Comparison of ENCODE assay signal across 8 cellular contexts in the genomic region with DNA sequence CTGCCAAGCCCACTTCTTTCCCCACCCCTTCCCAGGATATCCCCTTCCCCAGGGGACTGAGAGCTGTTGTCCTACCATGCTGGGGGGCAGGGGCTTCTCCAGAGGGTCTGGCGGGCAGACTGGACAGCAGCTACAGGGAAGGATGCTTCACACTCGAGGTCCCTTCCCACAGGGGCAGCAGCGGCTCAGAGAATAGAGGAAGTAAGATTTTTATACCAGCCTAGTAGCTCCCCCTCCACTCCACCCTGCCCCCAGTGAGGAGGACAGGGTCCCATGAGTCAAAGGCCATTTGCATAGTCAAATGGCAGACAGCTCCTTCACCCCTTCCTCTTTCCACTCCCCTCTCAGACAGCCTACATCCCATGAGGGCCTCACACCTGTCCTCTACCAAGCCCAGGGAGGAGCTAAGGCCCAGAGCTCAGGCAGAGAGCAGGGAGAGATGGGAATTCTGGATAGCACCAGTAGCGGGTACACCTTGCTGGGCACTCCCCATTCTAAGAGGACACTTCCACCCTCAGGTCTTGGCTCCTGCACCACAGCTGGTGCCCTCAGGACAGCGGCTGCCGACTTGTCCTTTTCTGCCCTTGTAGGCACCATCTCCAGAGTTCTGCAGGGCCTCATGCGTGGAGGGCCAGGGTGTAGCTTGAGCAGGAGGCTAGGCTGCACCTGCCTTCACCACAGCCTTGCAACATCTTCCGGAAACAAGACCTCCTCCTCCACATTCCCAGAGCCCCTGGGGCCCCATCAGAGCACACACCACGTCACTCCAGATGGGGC. TPM values are rescaled to one million over a fixed set of nuclear protein-coding genes. Genes with fewer than 3 reads are reported as not detected.
DNase-seq lines count a peak whose midpoint lies in the region; ATAC-seq and TF ChIP-seq lines count a peak whose summit lies in the region.

A gene with protein sequence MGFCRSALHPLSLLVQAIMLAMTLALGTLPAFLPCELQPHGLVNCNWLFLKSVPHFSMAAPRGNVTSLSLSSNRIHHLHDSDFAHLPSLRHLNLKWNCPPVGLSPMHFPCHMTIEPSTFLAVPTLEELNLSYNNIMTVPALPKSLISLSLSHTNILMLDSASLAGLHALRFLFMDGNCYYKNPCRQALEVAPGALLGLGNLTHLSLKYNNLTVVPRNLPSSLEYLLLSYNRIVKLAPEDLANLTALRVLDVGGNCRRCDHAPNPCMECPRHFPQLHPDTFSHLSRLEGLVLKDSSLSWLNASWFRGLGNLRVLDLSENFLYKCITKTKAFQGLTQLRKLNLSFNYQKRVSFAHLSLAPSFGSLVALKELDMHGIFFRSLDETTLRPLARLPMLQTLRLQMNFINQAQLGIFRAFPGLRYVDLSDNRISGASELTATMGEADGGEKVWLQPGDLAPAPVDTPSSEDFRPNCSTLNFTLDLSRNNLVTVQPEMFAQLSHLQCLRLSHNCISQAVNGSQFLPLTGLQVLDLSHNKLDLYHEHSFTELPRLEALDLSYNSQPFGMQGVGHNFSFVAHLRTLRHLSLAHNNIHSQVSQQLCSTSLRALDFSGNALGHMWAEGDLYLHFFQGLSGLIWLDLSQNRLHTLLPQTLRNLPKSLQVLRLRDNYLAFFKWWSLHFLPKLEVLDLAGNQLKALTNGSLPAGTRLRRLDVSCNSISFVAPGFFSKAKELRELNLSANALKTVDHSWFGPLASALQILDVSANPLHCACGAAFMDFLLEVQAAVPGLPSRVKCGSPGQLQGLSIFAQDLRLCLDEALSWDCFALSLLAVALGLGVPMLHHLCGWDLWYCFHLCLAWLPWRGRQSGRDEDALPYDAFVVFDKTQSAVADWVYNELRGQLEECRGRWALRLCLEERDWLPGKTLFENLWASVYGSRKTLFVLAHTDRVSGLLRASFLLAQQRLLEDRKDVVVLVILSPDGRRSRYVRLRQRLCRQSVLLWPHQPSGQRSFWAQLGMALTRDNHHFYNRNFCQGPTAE (minus strand): TSS at position 194 of the 777 bp plus-strand sequence. CDS start 116 bp downstream, at position 78.

- H3K36me3 Mint-ChIP-seq in natural killer cell treated with Interleukin-12 subunit alpha and Interleukin-12 subunit beta and Interleukin-15 and Interleukin-18, amount 100 ng/mL, for 72 hours: no peaks in the 10 kb centered on the region

- H3K9ac ChIP-seq in DND-41 (ENCODE audit: low read depth, low read length): no peak within 1 kb of the TSS

- no peaks in the 10 kb centered on the region for H3K9me3 ChIP-seq in DND-41 (ENCODE audit: insufficient read depth, low read length, severe bottlenecking)

- no peak within 1 kb of the TSS for H3K4me3 Mint-ChIP-seq in natural killer cell treated with Interleukin-12 subunit alpha and Interleukin-12 subunit beta and Interleukin-15 and Interleukin-18, amount 100 ng/mL, for 72 hours

- no peak within 1 kb of the TSS for H2AFZ ChIP-seq in DND-41 (ENCODE audit: low read depth, low read length)

- peak within 1 kb of the TSS; percentile 49 for H3K27ac ChIP-seq in DND-41 (ENCODE audit: low read length)

- ATAC-seq in DND-41 (ENCODE audit: insufficient read depth, low read depth) (peak; percentile 83), HG03097 (IDR thresholded peaks at IDR 0.05; ENCODE audit: low FRiP score, unreplicated experiment) (peak; percentile 68)
- peak in 1 of 2 donors; percentile 37 for ATAC-seq in natural killer cell treated with Interleukin-12 subunit alpha and Interleukin-12 subunit beta and Interleukin-15 and Interleukin-18, amount 100 ng/mL, for 72 hours

- H3K9me3 Mint-ChIP-seq in natural killer cell treated with Interleukin-12 subunit alpha and Interleukin-12 subunit beta and Interleukin-15 and Interleukin-18, amount 100 ng/mL, for 72 hours: no peaks in the 10 kb centered on the region

- no peak within 1 kb of the TSS for H3K4me3 ChIP-seq in DND-41 (ENCODE audit: low read depth in 1 of 2, low read length in 2 of 2)

- DNase-seq in DND-41 (peak; percentile 76), SIG-M5 (lab: John Stamatoyannopoulos, UW) (peak; percentile 76), NCI-H1092 treated with DMSO at 0.1 percent for 48 hours (lab: John Stamatoyannopoulos, UW) (no peak), NCI-H446 (lab: John Stamatoyannopoulos, UW) (no peak), HK-2 (ENCODE audit: unreplicated experiment) (no peak)
- DNase-seq in natural killer cell treated with Interleukin-12 subunit alpha and Interleukin-12 subunit beta and Interleukin-15 and Interleukin-18, amount 100 ng/mL, for 72 hours (ENCODE audit: low spot score): no peak

- H3K4me2 ChIP-seq in DND-41 (ENCODE audit: insufficient read depth, low read length): no peak within 1 kb of the TSS

- no peaks in the 10 kb centered on the region for H3K27me3 Mint-ChIP-seq in natural killer cell treated with Interleukin-12 subunit alpha and Interleukin-12 subunit beta and Interleukin-15 and Interleukin-18, amount 100 ng/mL, for 72 hours

- peaks cover 10% of the 10 kb centered on the region; the same call in 1 of the 2 replicates for H4K20me1 ChIP-seq in DND-41 (ENCODE audit: insufficient read depth, low read length)

- peaks cover 9 to 11% of the 10 kb centered on the region in 2 donors for H3K4me1 Mint-ChIP-seq in natural killer cell treated with Interleukin-12 subunit alpha and Interleukin-12 subunit beta and Interleukin-15 and Interleukin-18, amount 100 ng/mL, for 72 hours (ENCODE audit: low read depth in 2 of 2)

- no peaks in the 10 kb centered on the region for H3K79me2 ChIP-seq in DND-41 (ENCODE audit: insufficient read depth, low read length)

- H3K27me3 ChIP-seq in DND-41 (ENCODE audit: insufficient read depth, low read length, poor library complexity): no peaks in the 10 kb centered on the region

- TF ChIP-seq CTCF in DND-41 (IDR thresholded peaks at IDR 0.05; ENCODE audit: borderline replicate concordance, extremely low read depth, low read length, poor library complexity, severe bottlenecking): no peak

- H3K36me3 ChIP-seq in DND-41 (ENCODE audit: insufficient read depth, low read length): peaks cover 21% of the 10 kb centered on the region

- peak; percentile 81 for TF ChIP-seq POLR2A in GM19193 (IDR thresholded peaks at IDR 0.05; ENCODE audit: extremely low read depth, insufficient read depth, insufficient read length)

- H3K27ac Mint-ChIP-seq in natural killer cell treated with Interleukin-12 subunit alpha and Interleukin-12 subunit beta and Interleukin-15 and Interleukin-18, amount 100 ng/mL, for 72 hours: peak within 1 kb of the TSS; percentile 29 to 64

- H3K4me1 ChIP-seq in DND-41 (ENCODE audit: insufficient read depth, low read length): peaks cover 33% of the 10 kb centered on the region

RNA-seq across cellular contexts. Expression of the gene that starts here (rescaled TPM):
- total RNA-seq in natural killer cell treated with Interleukin-12 subunit alpha and Interleukin-12 subunit beta and Interleukin-15 and Interleukin-18, amount 100 ng/mL, for 72 hours: under 1 TPM; 0.10 to 0.39 TPM

Comparison
In these comparisons a context has a peak if more than half of its experiments do, and no peak if none do; other contexts are left out.
1. DNase-seq: peak in DND-41 (single experiment) and SIG-M5 (single experiment); none in natural killer cell treated with Interleukin-12 subunit alpha and Interleukin-12 subunit beta and Interleukin-15 and Interleukin-18, amount 100 ng/mL, for 72 hours (single experiment), NCI-H1092 treated with DMSO at 0.1 percent for 48 hours (single experiment), NCI-H446 (0 of 2) and HK-2 (single experiment).